In genomic region chr19:46716672-46717033, GRCh38 we compare ENCODE assay signal across 8 cellular contexts. TPM values are rescaled to one million over a fixed set of nuclear protein-coding genes. Genes with fewer than 3 reads are reported as not detected.
DNase-seq lines count a peak whose midpoint lies in the region; ATAC-seq and TF ChIP-seq lines count a peak whose summit lies in the region.

No MANE protein-coding gene starts in this region.

- peaks cover 11% of the 10 kb centered on the region for H3K27me3 Mint-ChIP-seq in brain

- H3K4me1 Mint-ChIP-seq in brain, result peaks cover 35% of the 10 kb centered on the region

- no peaks in the 10 kb centered on the region for H3K9me3 Mint-ChIP-seq in brain

- WGBS in lung, 2 donors, result 0 to 1% methylated on average over 20 of the region's 20 CpGs

- intact Hi-C loops in uterus (cut with DNase I; ENCODE audit: low total_unique reads), result no loop called here

- peak; percentile 31 for DNase-seq in activated T-cell treated with anti-CD3 and anti-CD28 coated beads, Interleukin-2, amount 50 U/mL, for 1 hour
- DNase-seq in activated T-cell treated with anti-CD3 and anti-CD28 coated beads for 4 hours (no peak), lung (ENCODE audit: low spot score) (no peak), uterus (no peak), NCI-H1048 (lab: John Stamatoyannopoulos, UW) (no peak)
- DNase-seq in stimulated activated CD4-positive, alpha-beta T cell treated with anti-CD3 and anti-CD28 coated beads, Interleukin-12 subunit alpha, Interleukin-12 subunit beta, amount 100 ng/mL, for 4 hours, result no peak

- H3K27ac ChIP-seq in lung (ENCODE audit: low read depth in 1 of 2, low read length in 1 of 2), result peak overlapping the region; percentile 78 to 81
- peak overlapping the region; percentile 90 to 92 for H3K27ac ChIP-seq in uterus

- peaks cover 9% of the 10 kb centered on the region for H3K36me3 Mint-ChIP-seq in brain

- H3K9me3 ChIP-seq in lung (ENCODE audit: control insufficient read depth in 2 of 2, insufficient read depth in 1 of 2, low read length in 1 of 2) (no peaks in the 10 kb centered on the region), uterus (no peaks in the 10 kb centered on the region)

- peaks cover 3 to 11% of the 10 kb centered on the region in 2 donors for H3K4me1 ChIP-seq in lung (ENCODE audit: control insufficient read depth in 2 of 2, insufficient read depth in 2 of 2, low read length in 2 of 2)
- peaks cover 8 to 9% of the 10 kb centered on the region in 2 donors for H3K4me1 ChIP-seq in uterus

- peaks cover under 1 to 18% of the 10 kb centered on the region in 2 donors for H3K36me3 ChIP-seq in lung (ENCODE audit: control insufficient read depth in 2 of 2, insufficient read depth in 2 of 2, low read length in 2 of 2)
- no peaks in the 10 kb centered on the region for H3K36me3 ChIP-seq in uterus

- H3K4me3 Mint-ChIP-seq in brain, result peak overlapping the region; percentile 91 to 97 (median 95)

- no peaks in the 10 kb centered on the region for H3K27me3 ChIP-seq in lung (ENCODE audit: control insufficient read depth, insufficient read depth)
- H3K27me3 ChIP-seq in uterus, result no peaks in the 10 kb centered on the region

- H3K4me3 ChIP-seq in lung (peak overlapping the region; percentile 63), uterus (peak overlapping the region; percentile 68 to 91)

- ATAC-seq in lung (ENCODE audit: insufficient read depth, low FRiP score), result no peak
- ATAC-seq in HG03159 (IDR thresholded peaks at IDR 0.05; ENCODE audit: unreplicated experiment), result no peak

- TF ChIP-seq CTCF in brain (conservative IDR thresholded peaks at IDR 0.05) (no peak), lung (IDR thresholded peaks at IDR 0.05; ENCODE audit: control extremely low read depth, extremely low read depth) (no peak), uterus (IDR thresholded peaks at IDR 0.05) (no peak)

- H3K27ac Mint-ChIP-seq in brain, result peak overlapping the region; percentile 79 to 91 (median 89)

- TF ChIP-seq POLR2A in uterus (IDR thresholded peaks at IDR 0.05), result no peak

RNA-seq across cellular contexts. Expression of gene PRKD2, which starts 0.3 kb away (rescaled TPM):
- polyA plus RNA-seq in brain (ENCODE audit: insufficient read depth, low read depth, low replicate concordance), result 42.0 TPM
- total RNA-seq in lung, result 10 to 100 TPM; 52.1 to 56.2 TPM
- polyA plus RNA-seq in lung, result 10 to 100 TPM; 35.5 to 38.1 TPM
- 10 to 100 TPM; 30.8 to 85.7 (median 41.7) TPM for total RNA-seq in uterus

RNA-seq across cellular contexts. Expression of gene FKRP, which starts 29.2 kb away (rescaled TPM):
- polyA plus RNA-seq in brain (ENCODE audit: insufficient read depth, low read depth, low replicate concordance) (9.0 TPM), lung (10 to 100 TPM; 10.8 to 14.4 TPM)
- total RNA-seq in lung (10 to 100 TPM; 16.1 to 23.9 TPM), uterus (100 to 1,000 TPM in 1 of 4 donors, 10 to 100 TPM in 2, 1 to 10 TPM in 1; 7.4 to 154 (median 22.1) TPM)

RNA-seq across cellular contexts. Expression of gene STRN4, which starts 29.6 kb away (rescaled TPM):
- 104 TPM for polyA plus RNA-seq in brain (ENCODE audit: insufficient read depth, low read depth, low replicate concordance)
- 10 to 100 TPM; 71.6 to 86.8 TPM for total RNA-seq in lung
- polyA plus RNA-seq in lung, result 10 to 100 TPM; 71.9 to 86.6 TPM
- 100 to 1,000 TPM in 1 of 4 donors, 10 to 100 TPM in 3; 55.1 to 109 (median 81.8) TPM for total RNA-seq in uterus

RNA-seq across cellular contexts. Expression of gene DACT3, which starts 55.7 kb away (rescaled TPM):
- polyA plus RNA-seq in brain (ENCODE audit: insufficient read depth, low read depth, low replicate concordance), result 27.4 TPM
- total RNA-seq in lung, result 10 to 100 TPM in 1 of 2 donors, 1 to 10 TPM in 1; 7.8 to 14.0 TPM
- 1 to 10 TPM; 2.8 to 3.9 TPM for polyA plus RNA-seq in lung
- total RNA-seq in uterus, result 10 to 100 TPM in 3 of 4 donors, under 1 TPM in 1; 0.29 to 90.1 (median 30.3) TPM
